Comparison of ENCODE assay signal across 15 cellular contexts in genomic region chr2:204274991-204275390, GRCh38.
DNase-seq lines count a peak whose midpoint lies in the region; TF ChIP-seq lines count a peak whose summit lies in the region.
"Had no signal": no experiment of that assay in that cellular context is flagged by ENCODE, and none has a peak within 500 bp of the region (broad histone marks: within the 10 kb centered on the region; RNA-seq: fewer than 3 reads in every experiment).

No MANE protein-coding gene starts in this region.

- DNase-seq in amygdala (lab: John Stamatoyannopoulos, UW), result peak in 54 of 56 donors; percentile 12 to 95 (median 70)
- DNase-seq in foreskin melanocyte, result peak; percentile 77
- no peak for DNase-seq in mesendoderm
- peak in 47 of 49 donors; percentile 17 to 88 (median 72) for DNase-seq in substantia nigra (lab: John Stamatoyannopoulos, UW)
- DNase-seq in NCI-H146 (lab: John Stamatoyannopoulos, UW), result no peak
- no peak for DNase-seq in KBM-7
- DNase-seq in lower leg skin (ENCODE audit: low spot score in 2 of 2), result no peak
- DNase-seq: CD4-positive, alpha-beta memory T cell; DMS79 treated with DMSO at 0.1 percent for 48 hours; GDM1; GM23248; KG1; NCI-H1092 treated with DMSO at 0.1 percent for 48 hours; NCI-H1694 treated with DMSO at 0.1 percent for 48 hours had no signal

- in situ Hi-C loops in KBM-7 (cut with MboI; ENCODE audit: low pct_unique_long_range_greater_than_20kb, low sequenced_read_pairs), result no loop called here

- peak overlapping the region; percentile 3 for H3K56ac ChIP-seq in mesendoderm (ENCODE audit: low read length)

- no peak overlapping the region for H3K4ac ChIP-seq in mesendoderm (ENCODE audit: low read depth, low read length)

- H3K27ac ChIP-seq in mesendoderm (ENCODE audit: low read depth, low read length) (no peak overlapping the region), substantia nigra (ENCODE audit: low read depth, low read length, poor library complexity, severe bottlenecking) (peak overlapping the region; percentile 89)
- H3K27ac ChIP-seq: GM23248, HL-60 had no signal

- peak overlapping the region; percentile 55 for H2AK5ac ChIP-seq in mesendoderm (ENCODE audit: low read length)

- WGBS in mesendoderm (ENCODE audit: extremely low coverage, insufficient coverage, low lambda C conversion rate), result no CpG with 5 or more reads among the region's 2 CpGs
- 80 to 81% methylated on average over 2 of the region's 2 CpGs for WGBS in lower leg skin, 2 donors

- H3K27me3 ChIP-seq in mesendoderm (ENCODE audit: insufficient read depth, low read length, poor library complexity), result no peaks in the 10 kb centered on the region

- TF ChIP-seq POLR2A in lower leg skin (IDR thresholded peaks at IDR 0.05), result no peak

- no peaks in the 10 kb centered on the region for H3K79me1 ChIP-seq in mesendoderm (ENCODE audit: low read length)

- no peak overlapping the region for H2BK120ac ChIP-seq in mesendoderm (ENCODE audit: low read depth, low read length)

- H3K36me3 ChIP-seq in mesendoderm (ENCODE audit: control insufficient read depth, insufficient read depth, low read length), result no peaks in the 10 kb centered on the region

- H3K4me3 ChIP-seq in mesendoderm (ENCODE audit: low read length) (no peak overlapping the region), lower leg skin (ENCODE audit: low read depth, poor library complexity, severe bottlenecking) (no peak overlapping the region)
- H3K4me3 ChIP-seq: GM23248 had no signal

- no peak overlapping the region for H3K9ac ChIP-seq in mesendoderm (ENCODE audit: low read length)
- H3K9ac ChIP-seq: GM23248 had no signal

- H3K18ac ChIP-seq in mesendoderm (ENCODE audit: low read length), result no peak overlapping the region

- intact Hi-C loops in lower leg skin (cut with DNase I; ENCODE audit: low total_unique reads), result no loop called here

- H4K8ac ChIP-seq in mesendoderm (ENCODE audit: low read depth, low read length), result no peak overlapping the region

- no peak overlapping the region for H3K4me2 ChIP-seq in mesendoderm (ENCODE audit: low read length)

- H2BK15ac ChIP-seq in mesendoderm (replicated peaks; ENCODE audit: low read depth), result no peak overlapping the region

- peaks cover 10% of the 10 kb centered on the region for H3K4me1 ChIP-seq in mesendoderm (ENCODE audit: control insufficient read depth, low read depth, low read length)

- no peak overlapping the region for H4K5ac ChIP-seq in mesendoderm (ENCODE audit: low read length)

- no peaks in the 10 kb centered on the region for H3K79me2 ChIP-seq in mesendoderm (ENCODE audit: control insufficient read depth, insufficient read depth, low read length)

- H3K23ac ChIP-seq in mesendoderm (ENCODE audit: low read length), result no peak overlapping the region

- TF ChIP-seq CTCF in lower leg skin (IDR thresholded peaks at IDR 0.05), result no peak

- no peak overlapping the region for H2BK5ac ChIP-seq in mesendoderm (ENCODE audit: low read length)

Comparison
In these comparisons a context has a peak if more than half of its experiments do, and no peak if none do; other contexts are left out.
1. DNase-seq: peak in amygdala (54 of 56), foreskin melanocyte (single experiment) and substantia nigra (47 of 49); none in mesendoderm (single experiment), NCI-H146 (single experiment), KBM-7 (single experiment) and lower leg skin (0 of 2).